2 cellular contexts compared by ENCODE assay signal in the genomic region with DNA sequence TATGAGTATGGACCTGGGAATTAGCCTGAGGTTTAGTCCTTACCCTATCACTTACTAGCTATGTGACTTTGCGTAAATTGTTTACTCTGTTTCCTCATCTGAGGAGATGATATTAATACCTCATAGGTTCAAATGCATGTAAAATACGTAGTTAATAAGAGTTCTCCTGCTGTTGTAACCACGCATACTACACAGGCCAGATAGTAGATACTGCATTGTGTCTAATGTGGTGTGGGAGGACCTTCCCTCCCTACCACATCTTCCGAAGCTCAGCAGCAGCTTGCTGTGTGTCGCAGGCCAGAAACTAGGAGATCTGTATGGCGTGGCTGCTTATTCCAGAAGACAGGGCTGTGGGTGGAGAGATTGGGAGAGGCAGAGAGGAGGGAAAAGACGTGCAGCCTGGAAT.
TF ChIP-seq lines count a peak whose summit lies in the region.

No MANE protein-coding gene starts in this region.

TF ChIP-seq in HepG2, 621 proteins besides CTCF, POLR2A, EP300 and RAD21:
- TF ChIP-seq HNRNPLL (IDR thresholded peaks at IDR 0.05; ENCODE audit: low read depth, low read length, poor library complexity, severe bottlenecking) = no peak
- TF ChIP-seq KLF6 (CRISPR knock-in tag; IDR thresholded peaks at IDR 0.05) = no peak
- no peak for TF ChIP-seq FOXA1 (IDR thresholded peaks at IDR 0.05)
- TF ChIP-seq FOXA1 (CRISPR knock-in tag; IDR thresholded peaks at IDR 0.05) = no peak
- no peak for TF ChIP-seq ZBTB8A (CRISPR knock-in tag; IDR thresholded peaks at IDR 0.05; ENCODE audit: borderline replicate concordance, low read depth)
- no peak for TF ChIP-seq MYNN (CRISPR knock-in tag; IDR thresholded peaks at IDR 0.05; ENCODE audit: low read depth)
- no peak for TF ChIP-seq ZNF225 (CRISPR knock-in tag; IDR thresholded peaks at IDR 0.05)
- no peak for TF ChIP-seq PAF1 (CRISPR knock-in tag; IDR thresholded peaks at IDR 0.05)
- TF ChIP-seq, protein P1, sequence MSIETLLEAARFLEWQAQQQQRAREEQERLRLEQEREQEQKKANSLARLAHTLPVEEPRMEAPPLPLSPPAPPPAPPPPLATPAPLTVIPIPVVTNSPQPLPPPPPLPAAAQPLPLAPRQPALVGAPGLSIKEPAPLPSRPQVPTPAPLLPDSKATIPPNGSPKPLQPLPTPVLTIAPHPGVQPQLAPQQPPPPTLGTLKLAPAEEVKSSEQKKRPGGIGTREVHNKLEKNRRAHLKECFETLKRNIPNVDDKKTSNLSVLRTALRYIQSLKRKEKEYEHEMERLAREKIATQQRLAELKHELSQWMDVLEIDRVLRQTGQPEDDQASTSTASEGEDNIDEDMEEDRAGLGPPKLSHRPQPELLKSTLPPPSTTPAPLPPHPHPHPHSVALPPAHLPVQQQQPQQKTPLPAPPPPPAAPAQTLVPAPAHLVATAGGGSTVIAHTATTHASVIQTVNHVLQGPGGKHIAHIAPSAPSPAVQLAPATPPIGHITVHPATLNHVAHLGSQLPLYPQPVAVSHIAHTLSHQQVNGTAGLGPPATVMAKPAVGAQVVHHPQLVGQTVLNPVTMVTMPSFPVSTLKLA (IDR thresholded peaks at IDR 0.05) = no peak
- no peak for TF ChIP-seq MLLT10 (CRISPR knock-in tag; IDR thresholded peaks at IDR 0.05)
- TF ChIP-seq, protein P2, sequence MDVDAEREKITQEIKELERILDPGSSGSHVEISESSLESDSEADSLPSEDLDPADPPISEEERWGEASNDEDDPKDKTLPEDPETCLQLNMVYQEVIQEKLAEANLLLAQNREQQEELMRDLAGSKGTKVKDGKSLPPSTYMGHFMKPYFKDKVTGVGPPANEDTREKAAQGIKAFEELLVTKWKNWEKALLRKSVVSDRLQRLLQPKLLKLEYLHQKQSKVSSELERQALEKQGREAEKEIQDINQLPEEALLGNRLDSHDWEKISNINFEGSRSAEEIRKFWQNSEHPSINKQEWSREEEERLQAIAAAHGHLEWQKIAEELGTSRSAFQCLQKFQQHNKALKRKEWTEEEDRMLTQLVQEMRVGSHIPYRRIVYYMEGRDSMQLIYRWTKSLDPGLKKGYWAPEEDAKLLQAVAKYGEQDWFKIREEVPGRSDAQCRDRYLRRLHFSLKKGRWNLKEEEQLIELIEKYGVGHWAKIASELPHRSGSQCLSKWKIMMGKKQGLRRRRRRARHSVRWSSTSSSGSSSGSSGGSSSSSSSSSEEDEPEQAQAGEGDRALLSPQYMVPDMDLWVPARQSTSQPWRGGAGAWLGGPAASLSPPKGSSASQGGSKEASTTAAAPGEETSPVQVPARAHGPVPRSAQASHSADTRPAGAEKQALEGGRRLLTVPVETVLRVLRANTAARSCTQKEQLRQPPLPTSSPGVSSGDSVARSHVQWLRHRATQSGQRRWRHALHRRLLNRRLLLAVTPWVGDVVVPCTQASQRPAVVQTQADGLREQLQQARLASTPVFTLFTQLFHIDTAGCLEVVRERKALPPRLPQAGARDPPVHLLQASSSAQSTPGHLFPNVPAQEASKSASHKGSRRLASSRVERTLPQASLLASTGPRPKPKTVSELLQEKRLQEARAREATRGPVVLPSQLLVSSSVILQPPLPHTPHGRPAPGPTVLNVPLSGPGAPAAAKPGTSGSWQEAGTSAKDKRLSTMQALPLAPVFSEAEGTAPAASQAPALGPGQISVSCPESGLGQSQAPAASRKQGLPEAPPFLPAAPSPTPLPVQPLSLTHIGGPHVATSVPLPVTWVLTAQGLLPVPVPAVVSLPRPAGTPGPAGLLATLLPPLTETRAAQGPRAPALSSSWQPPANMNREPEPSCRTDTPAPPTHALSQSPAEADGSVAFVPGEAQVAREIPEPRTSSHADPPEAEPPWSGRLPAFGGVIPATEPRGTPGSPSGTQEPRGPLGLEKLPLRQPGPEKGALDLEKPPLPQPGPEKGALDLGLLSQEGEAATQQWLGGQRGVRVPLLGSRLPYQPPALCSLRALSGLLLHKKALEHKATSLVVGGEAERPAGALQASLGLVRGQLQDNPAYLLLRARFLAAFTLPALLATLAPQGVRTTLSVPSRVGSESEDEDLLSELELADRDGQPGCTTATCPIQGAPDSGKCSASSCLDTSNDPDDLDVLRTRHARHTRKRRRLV (CRISPR knock-in tag; IDR thresholded peaks at IDR 0.05) = no peak
- TF ChIP-seq, protein P3, sequence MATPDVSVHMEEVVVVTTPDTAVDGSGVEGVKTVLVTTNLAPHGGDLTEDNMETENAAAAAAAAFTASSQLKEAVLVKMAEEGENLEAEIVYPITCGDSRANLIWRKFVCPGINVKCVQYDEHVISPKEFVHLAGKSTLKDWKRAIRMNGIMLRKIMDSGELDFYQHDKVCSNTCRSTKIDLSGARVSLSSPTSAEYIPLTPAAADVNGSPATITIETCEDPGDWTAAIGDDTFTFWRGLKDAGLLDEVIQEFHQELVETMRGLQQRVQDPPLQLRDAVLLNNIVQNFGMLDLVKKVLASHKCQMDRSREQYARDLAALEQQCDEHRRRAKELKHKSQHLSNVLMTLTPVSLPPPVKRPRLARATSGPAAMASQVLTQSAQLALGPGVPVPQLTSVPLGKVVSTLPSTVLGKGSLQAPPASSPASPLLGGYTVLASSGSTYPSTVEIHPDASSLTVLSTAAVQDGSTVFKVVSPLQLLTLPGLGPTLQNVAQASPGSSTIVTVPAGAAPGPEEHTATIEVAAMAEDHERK (CRISPR knock-in tag; IDR thresholded peaks at IDR 0.05; ENCODE audit: low read depth) = no peak
- TF ChIP-seq ZNF775 (CRISPR knock-in tag; IDR thresholded peaks at IDR 0.05; ENCODE audit: borderline replicate concordance) = no peak
- no peak for TF ChIP-seq ZNF549 (CRISPR knock-in tag; IDR thresholded peaks at IDR 0.05)
- no peak for TF ChIP-seq XRCC5 (optimal IDR thresholded peaks at IDR 0.05; ENCODE audit: low read length)
- no peak for TF ChIP-seq PRMT3 (CRISPR knock-in tag; IDR thresholded peaks at IDR 0.05; ENCODE audit: borderline replicate concordance, low read depth)

TF ChIP-seq in GM12891, 5 proteins besides CTCF, POLR2A, EP300 and RAD21:
- no peak for TF ChIP-seq POLR2AphosphoS5 (IDR thresholded peaks at IDR 0.05; ENCODE audit: low read depth, low read length)
- no peak for TF ChIP-seq TAF1 (IDR thresholded peaks at IDR 0.05; ENCODE audit: low read depth, low read length)
- no peak for TF ChIP-seq POU2F2 (IDR thresholded peaks at IDR 0.05; ENCODE audit: low read depth, low read length)
- TF ChIP-seq PAX5 (IDR thresholded peaks at IDR 0.05; ENCODE audit: insufficient read depth, low read length, severe bottlenecking) = no peak
- no peak for TF ChIP-seq SPI1 (IDR thresholded peaks at IDR 0.05; ENCODE audit: low read depth, low read length)
TF ChIP-seq in GM12891: peak in this region for 0.
